ENCODE assay signal across 19 cellular contexts in the genomic region with DNA sequence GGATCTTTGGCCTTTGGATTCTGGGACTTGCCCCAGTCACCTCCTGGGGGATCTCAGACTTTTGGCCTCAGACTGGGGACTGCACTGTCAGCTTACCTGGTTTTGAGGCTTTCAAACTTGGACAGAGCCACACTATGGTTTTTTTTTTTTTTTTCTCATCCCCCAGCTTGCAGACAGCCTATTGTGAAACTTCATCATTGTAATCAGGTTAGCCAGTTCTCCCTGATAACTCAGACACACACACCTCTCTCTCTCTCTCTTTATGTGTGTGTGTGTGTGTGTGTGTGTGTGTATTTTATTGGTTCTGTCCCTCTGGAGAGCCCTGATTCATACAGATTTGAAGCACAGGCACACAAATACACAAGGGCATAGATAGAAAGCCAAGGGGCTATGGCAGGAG. TPM values are rescaled to one million over a fixed set of nuclear protein-coding genes. Genes with fewer than 3 reads are reported as not detected.
"Had no signal": no experiment of that assay in that cellular context is flagged by ENCODE, and none has a peak within 500 bp of the region (broad histone marks: within the 10 kb centered on the region; RNA-seq: fewer than 3 reads in every experiment).

No MANE protein-coding gene starts in this region.

- H3K4me1 ChIP-seq: body of pancreas, lower lobe of right lung, sigmoid colon, spleen had no signal

- H3K9me3 ChIP-seq: body of pancreas, ovary had no signal

- H3K27me3 Mint-ChIP-seq: activated naive CD8-positive, alpha-beta T cell treated with anti-CD3 and anti-CD28 coated beads for 36 hours had no signal

- ATAC-seq: body of pancreas; lower lobe of right lung; stimulated activated naive CD8-positive, alpha-beta T cell treated with anti-CD3 and anti-CD28 coated beads, Interleukin-15, amount 100 ng/mL, for 72 hours had no signal

- H3K27me3 ChIP-seq: body of pancreas, ovary, sigmoid colon had no signal

- DNase-seq: activated CD4-positive, alpha-beta T cell treated with anti-CD3 and anti-CD28 coated beads, Interleukin-2, amount 50 U/mL, for 1 hour; activated CD4-positive, CD25-positive, alpha-beta regulatory T cell; activated CD8-positive, alpha-beta memory T cell treated with anti-CD3 and anti-CD28 coated beads for 24 hours; activated gamma-delta T cell treated with Interleukin-2 at 50 U/mL for 16 hours; activated naive CD8-positive, alpha-beta T cell treated with anti-CD3 and anti-CD28 coated beads for 36 hours; amygdala; body of pancreas; effector memory CD4-positive, alpha-beta T cell; erythroblast; lower lobe of right lung; ovary; sigmoid colon; spleen; stimulated activated naive CD8-positive, alpha-beta T cell treated with anti-CD3 and anti-CD28 coated beads, Interleukin-15, amount 100 ng/mL, for 72 hours had no signal

- H3K27ac Mint-ChIP-seq: activated naive CD8-positive, alpha-beta T cell treated with anti-CD3 and anti-CD28 coated beads for 36 hours; mesothelial cell of epicardium; stimulated activated naive CD8-positive, alpha-beta T cell treated with anti-CD3 and anti-CD28 coated beads, Interleukin-15, amount 100 ng/mL, for 72 hours had no signal

- H3K36me3 Mint-ChIP-seq: activated naive CD8-positive, alpha-beta T cell treated with anti-CD3 and anti-CD28 coated beads for 36 hours; mesothelial cell of epicardium had no signal

- H3K4me1 Mint-ChIP-seq: activated naive CD8-positive, alpha-beta T cell treated with anti-CD3 and anti-CD28 coated beads for 36 hours; central memory CD8-positive, alpha-beta T cell; stimulated activated naive CD8-positive, alpha-beta T cell treated with anti-CD3 and anti-CD28 coated beads, Interleukin-15, amount 100 ng/mL, for 72 hours had no signal

- H3K4me3 ChIP-seq: body of pancreas, coronary artery, lower lobe of right lung, ovary, sigmoid colon, spleen had no signal

- H3K36me3 ChIP-seq: lower lobe of right lung, ovary, sigmoid colon, spleen had no signal

- H3K4me3 Mint-ChIP-seq: activated naive CD8-positive, alpha-beta T cell treated with anti-CD3 and anti-CD28 coated beads for 36 hours; central memory CD8-positive, alpha-beta T cell; mesothelial cell of epicardium; neural crest cell; stimulated activated naive CD8-positive, alpha-beta T cell treated with anti-CD3 and anti-CD28 coated beads, Interleukin-15, amount 100 ng/mL, for 72 hours had no signal

- H3K27ac ChIP-seq: body of pancreas, coronary artery, lower lobe of right lung, ovary, sigmoid colon, spleen had no signal

RNA-seq across cellular contexts. Expression of gene VCAN, which starts 20.7 kb away (rescaled TPM):
- total RNA-seq: activated naive CD8-positive, alpha-beta T cell treated with anti-CD3 and anti-CD28 coated beads for 36 hours; T-helper 2 cell treated with Interferon-gamma antibody and Interleukin-4, amounts not matched to agents 100 ng/mL and 5 ng/mL, for 36 hours had no signal
